ENCODE assay signal across 20 cellular contexts in genomic region chr2:41923156-41923786, GRCh38.
DNase-seq lines count a peak whose midpoint lies in the region; ATAC-seq and TF ChIP-seq lines count a peak whose summit lies in the region.
"Had no signal": no experiment of that assay in that cellular context is flagged by ENCODE, and none has a peak within 500 bp of the region (broad histone marks: within the 10 kb centered on the region; RNA-seq: fewer than 3 reads in every experiment).

No MANE protein-coding gene starts in this region.

- H3K4me3 ChIP-seq in left ventricle myocardium inferior (no peak overlapping the region), right atrium auricular region (no peak overlapping the region), mesenchymal stem cell (ENCODE audit: insufficient read depth in 1 of 2, low read depth in 1 of 2, low read length in 2 of 2) (no peak overlapping the region), rectal smooth muscle tissue (ENCODE audit: low read length) (no peak overlapping the region), colonic mucosa (no peak overlapping the region)
- H3K4me3 ChIP-seq: GM12878 had no signal

- no peak overlapping the region for H2AK5ac ChIP-seq in mesenchymal stem cell (ENCODE audit: low read length, severe bottlenecking)

- H3K18ac ChIP-seq in mesenchymal stem cell (ENCODE audit: low read depth in 1 of 2, low read length in 2 of 2) = peak overlapping the region; percentile 72

- no peak overlapping the region for H3K4ac ChIP-seq in mesenchymal stem cell (ENCODE audit: low read depth in 1 of 2, low read length in 2 of 2)

- WGBS in mesenchymal stem cell = 75% methylated on average over 9 of the region's 9 CpGs

- H3K4me2 ChIP-seq in mesenchymal stem cell (ENCODE audit: low read length, poor library complexity, severe bottlenecking) = no peak overlapping the region

- ATAC-seq in HG03354 (IDR thresholded peaks at IDR 0.05; ENCODE audit: poor library complexity, severe bottlenecking, unreplicated experiment) = no peak
- no peak for ATAC-seq in HG03432 (IDR thresholded peaks at IDR 0.05; ENCODE audit: unreplicated experiment)
- ATAC-seq: GM12878, PC-3 had no signal

- no peaks in the 10 kb centered on the region for H3K36me3 ChIP-seq in left ventricle myocardium inferior
- H3K36me3 ChIP-seq in right atrium auricular region = no peaks in the 10 kb centered on the region
- H3K36me3 ChIP-seq in mesenchymal stem cell (ENCODE audit: control insufficient read depth in 1 of 2, insufficient read depth in 2 of 2, low read depth in 1 of 2, low read length in 2 of 2) = no peaks in the 10 kb centered on the region
- no peaks in the 10 kb centered on the region for H3K36me3 ChIP-seq in rectal smooth muscle tissue (ENCODE audit: control insufficient read depth, insufficient read depth, low read length)
- no peaks in the 10 kb centered on the region for H3K36me3 ChIP-seq in colonic mucosa

- H4K91ac ChIP-seq in mesenchymal stem cell (ENCODE audit: low read length) = no peak overlapping the region

- no peak overlapping the region for H3K14ac ChIP-seq in mesenchymal stem cell (ENCODE audit: low read length in 2 of 2)

- TF ChIP-seq CTCF in left ventricle myocardium inferior (IDR thresholded peaks at IDR 0.05; ENCODE audit: borderline replicate concordance) (no peak), right atrium auricular region (IDR thresholded peaks at IDR 0.05) (no peak), colonic mucosa (IDR thresholded peaks at IDR 0.05) (no peak)

- intact Hi-C loops in left ventricle myocardium inferior (cut with micrococcal nuclease) (no loop called here), colonic mucosa (cut with DNase I) (no loop called here)

- H3K4me1 ChIP-seq in left ventricle myocardium inferior = peaks cover 65% of the 10 kb centered on the region
- H3K4me1 ChIP-seq in right atrium auricular region = peaks cover 0 to 39% of the 10 kb centered on the region in 2 donors
- peaks cover 16% of the 10 kb centered on the region for H3K4me1 ChIP-seq in mesenchymal stem cell (ENCODE audit: control insufficient read depth, insufficient read depth, low read depth, low read length)
- H3K4me1 ChIP-seq in rectal smooth muscle tissue (ENCODE audit: control insufficient read depth, insufficient read depth, low read length) = peaks cover 43% of the 10 kb centered on the region
- no peaks in the 10 kb centered on the region for H3K4me1 ChIP-seq in colonic mucosa

- H2BK12ac ChIP-seq in mesenchymal stem cell (ENCODE audit: low read length in 2 of 2) = peak overlapping the region; percentile 1 to 14

- H3K9me3 ChIP-seq in left ventricle myocardium inferior (replicated peaks) (no peaks in the 10 kb centered on the region), right atrium auricular region (no peaks in the 10 kb centered on the region), mesenchymal stem cell (ENCODE audit: control insufficient read depth, low read length) (no peaks in the 10 kb centered on the region), colonic mucosa (no peaks in the 10 kb centered on the region)

- H2BK120ac ChIP-seq in mesenchymal stem cell (ENCODE audit: low read depth, low read length) = peak overlapping the region; percentile 42

- H3K79me1 ChIP-seq in mesenchymal stem cell (replicated peaks; ENCODE audit: low read length, poor library complexity, severe bottlenecking) = no peaks in the 10 kb centered on the region

- H3K27me3 ChIP-seq in left ventricle myocardium inferior (ENCODE audit: low read depth) = no peaks in the 10 kb centered on the region
- no peaks in the 10 kb centered on the region for H3K27me3 ChIP-seq in right atrium auricular region
- no peaks in the 10 kb centered on the region for H3K27me3 ChIP-seq in mesenchymal stem cell (ENCODE audit: control insufficient read depth in 1 of 2, insufficient read depth in 1 of 2, low read length in 2 of 2)
- H3K27me3 ChIP-seq in rectal smooth muscle tissue (ENCODE audit: control insufficient read depth, insufficient read depth, low read length) = no peaks in the 10 kb centered on the region
- H3K27me3 ChIP-seq in colonic mucosa = no peaks in the 10 kb centered on the region

- H3K27ac ChIP-seq in left ventricle myocardium inferior (replicated peaks) = peak overlapping the region; percentile 77
- peak overlapping the region in 1 of 2 donors; percentile 95 for H3K27ac ChIP-seq in right atrium auricular region
- no peak overlapping the region for H3K27ac ChIP-seq in mesenchymal stem cell (ENCODE audit: low read length, poor library complexity, severe bottlenecking)
- peak overlapping the region; percentile 1 for H3K27ac ChIP-seq in rectal smooth muscle tissue (ENCODE audit: low read depth, low read length)
- H3K27ac ChIP-seq in colonic mucosa = no peak overlapping the region
- no peak overlapping the region for H3K27ac ChIP-seq in substantia nigra (ENCODE audit: low read depth, low read length, poor library complexity, severe bottlenecking)
- H3K27ac ChIP-seq: RWPE1 had no signal

- H3K9ac ChIP-seq in mesenchymal stem cell (ENCODE audit: low read length) (no peak overlapping the region), rectal smooth muscle tissue (ENCODE audit: low read length) (no peak overlapping the region), colonic mucosa (ENCODE audit: low read depth in 2 of 2, low read length in 2 of 2) (no peak overlapping the region)

- H3K23ac ChIP-seq in mesenchymal stem cell (ENCODE audit: low read length in 2 of 2) = no peak overlapping the region

- no peak overlapping the region for H4K8ac ChIP-seq in mesenchymal stem cell (ENCODE audit: low read length)

- H2AFZ ChIP-seq in mesenchymal stem cell (ENCODE audit: low read depth, low read length) = no peak overlapping the region

- no peak overlapping the region for H2BK5ac ChIP-seq in mesenchymal stem cell (ENCODE audit: low read depth, low read length, poor library complexity, severe bottlenecking)

- DNase-seq in left ventricle myocardium inferior (no peak), right atrium auricular region (ENCODE audit: low spot score) (no peak), mesenchymal stem cell (no peak), colonic mucosa (no peak), substantia nigra (lab: John Stamatoyannopoulos, UW) (no peak)
- DNase-seq: 8988T; CD4-positive, alpha-beta memory T cell; DND-41; GDM1; KBM-7; NCI-H1436 treated with DMSO at 0.1 percent for 48 hours; NCI-H2029 treated with DMSO at 0.1 percent for 48 hours; NCI-H2171 treated with DMSO at 0.1 percent for 48 hours; NCI-H82; PC-3 had no signal

- no peak overlapping the region for H2BK15ac ChIP-seq in mesenchymal stem cell (ENCODE audit: low read depth, poor library complexity, severe bottlenecking)

Comparison
In these comparisons a context has a peak if more than half of its experiments do, and no peak if none do; other contexts are left out.
1. H3K27ac ChIP-seq: peak in left ventricle myocardium inferior (single experiment) and rectal smooth muscle tissue (single experiment); none in mesenchymal stem cell (single experiment), colonic mucosa (single experiment) and substantia nigra (single experiment).